ENCODE assay signal across 18 cellular contexts in the genomic region with DNA sequence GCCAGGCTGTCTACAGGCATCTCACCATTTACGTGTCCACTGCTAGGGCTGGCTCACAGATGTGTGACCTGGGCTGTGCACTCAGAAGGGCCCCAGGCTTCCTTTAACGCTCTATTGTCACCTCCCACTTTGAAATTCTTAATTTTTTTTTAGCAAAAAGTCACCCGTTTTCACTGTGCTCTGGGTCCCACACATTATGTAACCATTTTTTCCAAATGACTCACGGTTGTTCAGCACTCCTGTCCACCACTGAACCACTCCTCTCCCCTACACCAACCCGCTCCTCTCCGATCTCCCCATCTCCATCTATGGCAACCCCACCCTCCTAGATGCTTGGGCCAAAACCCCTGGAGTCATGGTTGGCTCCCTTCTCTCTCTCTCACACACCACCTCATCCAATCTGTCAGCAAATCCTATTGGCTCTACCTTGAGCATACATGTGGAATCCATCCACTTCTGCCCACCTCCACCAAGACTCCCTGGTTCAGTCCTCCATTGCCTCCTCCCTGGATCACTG. TPM values are rescaled to one million over a fixed set of nuclear protein-coding genes. Genes with fewer than 3 reads are reported as not detected.
DNase-seq lines count a peak whose midpoint lies in the region; ATAC-seq, FAIRE-seq and TF ChIP-seq lines count a peak whose summit lies in the region.
"Had no signal": no experiment of that assay in that cellular context is flagged by ENCODE, and none has a peak within 500 bp of the region (broad histone marks: within the 10 kb centered on the region; RNA-seq: fewer than 3 reads in every experiment).

No MANE protein-coding gene starts in this region.

- H3K18ac ChIP-seq in H1 (ENCODE audit: extremely low read depth, low read length) = no peak overlapping the region

- peaks cover 58% of the 10 kb centered on the region for H3K27me3 ChIP-seq in GM23248 (replicated peaks; ENCODE audit: insufficient read depth)
- H3K27me3 ChIP-seq in RWPE2 (ENCODE audit: insufficient read depth, poor library complexity, severe bottlenecking) = peaks cover 18% of the 10 kb centered on the region
- no peaks in the 10 kb centered on the region for H3K27me3 ChIP-seq in H1 (replicated peaks in 1 of 4; ENCODE audit: control insufficient read depth in 3 of 4, extremely low read depth in 1 of 4, insufficient read depth in 3 of 4, low read length in 3 of 4)
- H3K27me3 ChIP-seq: BE2C had no signal

- H2BK120ac ChIP-seq in H1 (replicated peaks; ENCODE audit: low read depth, low read length) = no peak overlapping the region

- H3K9me3 ChIP-seq in GM23248 (ENCODE audit: low read depth) (no peaks in the 10 kb centered on the region), RWPE2 (ENCODE audit: severe bottlenecking) (no peaks in the 10 kb centered on the region), H1 (ENCODE audit: insufficient read depth in 2 of 2, low read depth in 1 of 2, low read length in 1 of 2) (no peaks in the 10 kb centered on the region)
- H3K9me3 ChIP-seq: BE2C had no signal

- no peak overlapping the region for H3K14ac ChIP-seq in H1 (ENCODE audit: insufficient read length)

- ATAC-seq in RWPE2 (ENCODE audit: low read depth) = peak; percentile 18; the same call in 1 of the 3 replicates
- ATAC-seq: GM12878, GM23338 had no signal

- H3K56ac ChIP-seq in H1 (replicated peaks; ENCODE audit: insufficient read length, low read depth, low read length) = no peak overlapping the region

- no peak overlapping the region for H3K4ac ChIP-seq in H1 (replicated peaks; ENCODE audit: insufficient read length, low read depth, low read length)

- H3K23me2 ChIP-seq in H1 (ENCODE audit: low read depth, low read length) = no peaks in the 10 kb centered on the region

- POLR2A ChIA-PET in H1 (lab: Charles Lee; ENCODE audit: partially characterized antibody) = no interaction called here

- no peaks in the 10 kb centered on the region for H3K36me3 ChIP-seq in GM23248 (ENCODE audit: low read depth)
- H3K36me3 ChIP-seq in RWPE2 (ENCODE audit: low read depth) = no peaks in the 10 kb centered on the region
- H3K36me3 ChIP-seq in H1 (ENCODE audit: control insufficient read depth in 2 of 4, insufficient read depth in 4 of 4, low read length in 3 of 4) = no peaks in the 10 kb centered on the region
- H3K36me3 ChIP-seq: BE2C had no signal

- H3K4me1 ChIP-seq in GM23248 (ENCODE audit: insufficient read depth) (no peaks in the 10 kb centered on the region), RWPE2 (ENCODE audit: insufficient read depth, poor library complexity, severe bottlenecking) (no peaks in the 10 kb centered on the region), H1 (replicated peaks in 1 of 4; ENCODE audit: control insufficient read depth in 3 of 4, insufficient read depth in 4 of 4, low read length in 3 of 4) (peaks cover 0 to 4% (median 0%) of the 10 kb centered on the region in 4 experiments; a peak in 3 of 7 replicates)

- no peak for TF ChIP-seq RAD21 in H1 (IDR thresholded peaks at IDR 0.05 in 1 of 2, conservative IDR thresholded peaks at IDR 0.05 in 1 of 2; ENCODE audit: low read depth in 2 of 2, low read length in 2 of 2)

- TF ChIP-seq CTCF in RWPE2 (IDR thresholded peaks at IDR 0.05; ENCODE audit: poor library complexity, severe bottlenecking) (no peak), H1 (IDR thresholded peaks at IDR 0.05; ENCODE audit: control extremely low read depth in 1 of 3, insufficient read depth in 1 of 3, low read depth in 1 of 3, low read length in 3 of 3) (no peak)

- WGBS in GM23248 (ENCODE audit: low coverage in 1 of 2, low lambda C conversion rate in 2 of 2, missing lambda C conversion rate in 2 of 2), 2 experiments = 13 to 15% methylated on average over 6 of the region's 6 CpGs
- WGBS in H1 (ENCODE audit: extremely low coverage in 1 of 2, insufficient coverage in 1 of 2, insufficient read length in 1 of 2, insufficient replicate concordance in 2 of 2, low coverage in 1 of 2, low lambda C conversion rate in 2 of 2, missing lambda C conversion rate in 1 of 2), 2 experiments = 89% methylated on average over 6 of the region's 6 CpGs; no CpG with 5 or more reads in 1 of the 2 experiments

- H3K27ac ChIP-seq in GM23248 = no peak overlapping the region
- H3K27ac ChIP-seq in RWPE2 (ENCODE audit: poor library complexity, severe bottlenecking) = no peak overlapping the region
- no peak overlapping the region for H3K27ac ChIP-seq in H1 (ENCODE audit: low read depth, low read length)

- no peak overlapping the region for H2AK5ac ChIP-seq in H1 (ENCODE audit: low read depth, low read length)

- H4K20me1 ChIP-seq in GM23248 (ENCODE audit: insufficient read depth) (no peaks in the 10 kb centered on the region), H1 (replicated peaks in 1 of 2; ENCODE audit: control insufficient read depth in 1 of 2, insufficient read depth in 2 of 2, low read length in 2 of 2) (no peaks in the 10 kb centered on the region)

- DNase-seq in GM23248 = peak; percentile 8
- no peak for DNase-seq in RWPE2 (ENCODE audit: low spot score)
- no peak for DNase-seq in H1 (ENCODE audit: low read depth in 1 of 2, low spot score in 2 of 2)
- peak; percentile 60 for DNase-seq in urothelium cell line (ENCODE audit: low spot score)
- no peak for DNase-seq in NCI-H187 (lab: John Stamatoyannopoulos, UW)
- DNase-seq in NCI-H2107 (lab: John Stamatoyannopoulos, UW) = no peak
- no peak for DNase-seq in NCI-H1436 treated with DMSO at 0.1 percent for 48 hours (lab: John Stamatoyannopoulos, UW)
- DNase-seq: BE2C; C1 segment of cervical spinal cord; CD4-positive, CD25-positive, alpha-beta regulatory T cell; DMS79 treated with DMSO at 0.1 percent for 48 hours; EL; H7; KBM-7 had no signal

- no peaks in the 10 kb centered on the region for H3F3A ChIP-seq in GM23248 (ENCODE audit: insufficient read depth)

- no peak for TF ChIP-seq POLR2A in H1 (IDR thresholded peaks at IDR 0.05; ENCODE audit: control extremely low read depth in 1 of 2, low read depth in 2 of 2, low read length in 2 of 2)

- H4K91ac ChIP-seq in H1 (replicated peaks; ENCODE audit: insufficient read length, low read length) = no peak overlapping the region

- no peak for FAIRE-seq in H1 (lab: Jason Lieb, UNC)
- no peak for FAIRE-seq in urothelium cell line (lab: Jason Lieb, UNC)
- FAIRE-seq: GM12878, HTR-8/SVneo had no signal

- no peak overlapping the region for H2BK12ac ChIP-seq in H1 (ENCODE audit: low read depth, low read length)

- H3K79me1 ChIP-seq in H1 (ENCODE audit: low read depth, low read length) = no peaks in the 10 kb centered on the region

- CTCF ChIA-PET in H1 (lab: Charles Lee; ENCODE audit: partially characterized antibody) = no interaction called here

- H3K4me3 ChIP-seq in GM23248 (no peak overlapping the region), RWPE2 (ENCODE audit: severe bottlenecking) (no peak overlapping the region), H1 (ENCODE audit: extremely low read depth in 1 of 4, insufficient read depth in 2 of 4, low read depth in 3 of 4, low read length in 4 of 4) (no peak overlapping the region)
- H3K4me3 ChIP-seq: GM12878, GM23338 had no signal

- peak overlapping the region; percentile 9; the same call in 1 of the 2 replicates for H2BK20ac ChIP-seq in H1 (ENCODE audit: low read length)

- H2AFZ ChIP-seq in GM23248 = no peak overlapping the region
- no peak overlapping the region for H2AFZ ChIP-seq in H1 (ENCODE audit: low read length)
- H2AFZ ChIP-seq: GM23338 had no signal

- H2BK15ac ChIP-seq in H1 (ENCODE audit: low read length) = no peak overlapping the region

- no peaks in the 10 kb centered on the region for H3K9me2 ChIP-seq in GM23248 (ENCODE audit: insufficient read depth)

- H3K4me2 ChIP-seq in GM23248 (ENCODE audit: unreplicated experiment) (no peak overlapping the region), H1 (ENCODE audit: insufficient read depth in 1 of 2, low read depth in 2 of 2, low read length in 2 of 2) (no peak overlapping the region)
- H3K4me2 ChIP-seq: GM23338 had no signal

- H3K79me2 ChIP-seq in GM23248 (ENCODE audit: insufficient read depth) (no peaks in the 10 kb centered on the region), H1 (ENCODE audit: control insufficient read depth in 1 of 2, insufficient read depth in 2 of 2, low read length in 2 of 2) (no peaks in the 10 kb centered on the region)

- TF ChIP-seq EP300 in H1 (IDR thresholded peaks at IDR 0.05; ENCODE audit: borderline replicate concordance in 1 of 2, low read depth in 2 of 2, low read length in 2 of 2) = no peak

- no peak overlapping the region for H3K23ac ChIP-seq in H1 (ENCODE audit: insufficient read length)

- H4K5ac ChIP-seq in H1 (ENCODE audit: insufficient read length, low read depth, low read length) = no peak overlapping the region

- H4K8ac ChIP-seq in H1 (ENCODE audit: extremely low read depth, insufficient read depth, low read length) = no peak overlapping the region

- H3K9ac ChIP-seq in GM23248 = no peak overlapping the region
- no peak overlapping the region for H3K9ac ChIP-seq in H1 (replicated peaks in 1 of 4; ENCODE audit: extremely low read depth in 1 of 4, low read depth in 3 of 4, low read length in 3 of 4)

- no peak overlapping the region for H2BK5ac ChIP-seq in H1 (ENCODE audit: low read depth, low read length)

- in situ Hi-C loops in GM23248 (cut with MboI) = no loop called here

TF ChIP-seq in H1, 55 proteins besides CTCF, POLR2A, EP300 and RAD21 (continues in another document):
- TF ChIP-seq CHD1 (IDR thresholded peaks at IDR 0.05; ENCODE audit: low read depth, low read length) (no peak), TBP (IDR thresholded peaks at IDR 0.05; ENCODE audit: low read depth, low read length) (no peak), EGR1 (IDR thresholded peaks at IDR 0.05; ENCODE audit: borderline replicate concordance, low read depth, low read length) (no peak), NRF1 (IDR thresholded peaks at IDR 0.05; ENCODE audit: low read depth, low read length) (no peak), SIN3A (conservative IDR thresholded peaks at IDR 0.05 in 1 of 2, IDR thresholded peaks at IDR 0.05 in 1 of 2; ENCODE audit: low read depth in 1 of 2, low read length in 2 of 2) (no peak)
- TF ChIP-seq, protein P1, sequence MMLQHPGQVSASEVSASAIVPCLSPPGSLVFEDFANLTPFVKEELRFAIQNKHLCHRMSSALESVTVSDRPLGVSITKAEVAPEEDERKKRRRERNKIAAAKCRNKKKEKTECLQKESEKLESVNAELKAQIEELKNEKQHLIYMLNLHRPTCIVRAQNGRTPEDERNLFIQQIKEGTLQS (IDR thresholded peaks at IDR 0.05; ENCODE audit: insufficient read depth, low read depth, low read length) = no peak

RNA-seq across cellular contexts. Expression of gene LINGO1, which starts 41.1 kb away (rescaled TPM):
- not detected in 2 replicates for total RNA-seq in GM23248 (2014; rRNA removed; shearing (Covaris generic))
- polyA plus RNA-seq in GM23248 (2016; fragmentation: Nextera tagmentation; extraction: Ambion mirVana) (not detected in 2 replicates), H1 (2011; rRNA removed) (114 and 166 TPM in 2 replicates)
- 56.4 and 57.1 TPM in 2 replicates for total RNA-seq in H1 (2021; fragmentation: NEBNext Ultra II Directional; extraction: Animal tissue kit (Norgen Biotek cat#: 25700))
- polyA plus RNA-seq in H1 (2011; cell fraction: cytosol; rRNA removed) = 51.3 TPM
- polyA plus RNA-seq in H1 (2011; cell fraction: nucleus; rRNA removed) = 94.7 TPM
- 31.6 to 91.8 TPM (median 75.5 TPM) in 4 replicates for polyA plus RNA-seq in H1 (2012, experiment 1 of 2)
- 55.3 TPM for polyA plus RNA-seq in H1 (2012, experiment 2 of 2)
- polyA plus RNA-seq in H1 (2013, experiment 1 of 2) = 73.3 TPM
- polyA plus RNA-seq in H1 (2013, experiment 2 of 2) = 75.1 TPM
- polyA minus RNA-seq in H1 (2011; rRNA and poly(A)+ RNA removed) = 33.5 and 61.7 TPM in 2 replicates
- polyA minus RNA-seq in H1 (2011; cell fraction: cytosol; rRNA and poly(A)+ RNA removed) = 36.0 TPM
- 39.2 TPM for polyA minus RNA-seq in H1 (2011; cell fraction: nucleus; rRNA and poly(A)+ RNA removed)
- total RNA-seq: CD4-positive, CD25-positive, alpha-beta regulatory T cell; GM12878 had no signal
- polyA plus RNA-seq: CD4-positive, CD25-positive, alpha-beta regulatory T cell; IgD-negative memory B cell had no signal

Comparison
In these comparisons a context has a peak if more than half of its experiments do, and no peak if none do; other contexts are left out.
1. DNase-seq: peak in GM23248 (single experiment) and urothelium cell line (single experiment); none in RWPE2 (single experiment), H1 (0 of 2), NCI-H187 (0 of 2), NCI-H2107 (single experiment) and NCI-H1436 treated with DMSO at 0.1 percent for 48 hours (single experiment).
2. RNA of gene LINGO1, which starts 41.1 kb away (total RNA-seq): 56.4 to 57.1 TPM in H1; not detected in GM23248; every median in the first group is over 10 times any median in the second.